ENCODE assay signal across 17 cellular contexts in genomic region chr2:168220971-168221819, GRCh38. TPM values are rescaled to one million over a fixed set of nuclear protein-coding genes. Genes with fewer than 3 reads are reported as not detected.
A peak's percentile ranks its signal among the peaks of the same experiment; 100 is the strongest.
DNase-seq lines count a peak whose midpoint lies in the region; ATAC-seq and TF ChIP-seq lines count a peak whose summit lies in the region.
"Had no signal": no experiment of that assay in that cellular context is flagged by ENCODE, and none has a peak within 500 bp of the region (broad histone marks: within the 10 kb centered on the region; RNA-seq: fewer than 3 reads in every experiment).

No MANE protein-coding gene starts in this region.

- DNase-seq in NCI-H1105 treated with DMSO at 0.1 percent for 48 hours (lab: John Stamatoyannopoulos, UW) (peak; percentile 20), NCI-H1105 (lab: John Stamatoyannopoulos, UW) (no peak), choroid plexus epithelial cell (ENCODE audit: low read depth) (peak; percentile 51), kidney glomerular epithelial cell (lab: John Stamatoyannopoulos, UW) (peak; percentile 77), stomach (no peak), aorta (no peak), ovary (no peak)
- DNase-seq: activated CD8-positive, alpha-beta T cell treated with anti-CD3 and anti-CD28 coated beads, Interleukin-2, amount 10 ng/mL, durations not matched to agents 7 days and 5 days; activated naive CD4-positive, alpha-beta T cell treated with anti-CD3 and anti-CD28 coated beads for 36 hours; Caco-2; naive thymus-derived CD8-positive, alpha-beta T cell; NCI-H2171; PC-9; T1000; tibial artery had no signal

- H3K9me3 ChIP-seq in stomach (no peaks in the 10 kb centered on the region), aorta (ENCODE audit: control insufficient read depth, low read length) (no peaks in the 10 kb centered on the region), ovary (no peaks in the 10 kb centered on the region)
- H3K9me3 ChIP-seq: Caco-2, tibial artery had no signal

- H3K4me3 ChIP-seq in choroid plexus epithelial cell (ENCODE audit: low read depth, low read length) (no peak overlapping the region), stomach (no peak overlapping the region), aorta (ENCODE audit: low read length in 2 of 2) (no peak overlapping the region), ovary (no peak overlapping the region)
- H3K4me3 ChIP-seq: PC-9, skin epidermis, tibial artery had no signal

- H3K27me3 ChIP-seq in stomach = no peaks in the 10 kb centered on the region
- no peaks in the 10 kb centered on the region for H3K27me3 ChIP-seq in aorta (ENCODE audit: control insufficient read depth in 1 of 2, insufficient read depth in 2 of 2, low read length in 1 of 2)
- H3K27me3 ChIP-seq in ovary = no peaks in the 10 kb centered on the region
- H3K27me3 ChIP-seq: tibial artery had no signal

- 28 to 60% (median 47%) methylated on average over 11 of the region's 11 CpGs for WGBS in stomach, 5 donors
- WGBS in aorta, 2 donors = 90 to 91% methylated on average over 11 of the region's 11 CpGs
- WGBS in ovary, 3 donors = 81 to 93% (median 90%) methylated on average over 11 of the region's 11 CpGs

- no peak for TF ChIP-seq EP300 in stomach (IDR thresholded peaks at IDR 0.05)
- no peak for TF ChIP-seq EP300 in ovary (IDR thresholded peaks at IDR 0.05)

- H3K36me3 ChIP-seq in stomach (no peaks in the 10 kb centered on the region), aorta (ENCODE audit: control insufficient read depth in 1 of 2, insufficient read depth in 2 of 2, low read length in 1 of 2) (no peaks in the 10 kb centered on the region), ovary (no peaks in the 10 kb centered on the region)
- H3K36me3 ChIP-seq: tibial artery had no signal

- intact Hi-C loops in stomach (cut with DNase I; ENCODE audit: low total_unique reads) = no loop called here
- intact Hi-C loops in aorta (cut with DNase I) = no loop called here
- intact Hi-C loops in ovary (cut with DNase I) = no loop called here

- TF ChIP-seq POLR2A in stomach (IDR thresholded peaks at IDR 0.05) = no peak
- no peak for TF ChIP-seq POLR2A in ovary (IDR thresholded peaks at IDR 0.05)

- H3K27ac ChIP-seq in stomach (peak overlapping the region; percentile 26 to 78 (median 45)), aorta (ENCODE audit: low read depth in 1 of 2, low read length in 2 of 2) (no peak overlapping the region), ovary (no peak overlapping the region)
- H3K27ac ChIP-seq: PC-9, skin epidermis, tibial artery had no signal

- ATAC-seq in aorta (ENCODE audit: low FRiP score) (no peak), GM18519 (IDR thresholded peaks at IDR 0.05; ENCODE audit: low FRiP score, unreplicated experiment) (no peak)
- ATAC-seq: activated CD8-positive, alpha-beta T cell treated with anti-CD3 and anti-CD28 coated beads, Interleukin-2, amount 10 ng/mL, durations not matched to agents 7 days and 5 days; naive thymus-derived CD8-positive, alpha-beta T cell had no signal

- H3K4me1 ChIP-seq in stomach (peaks cover 0 to 74% (median 22%) of the 10 kb centered on the region in 4 donors), aorta (ENCODE audit: control insufficient read depth in 1 of 2, insufficient read depth in 2 of 2, low read length in 2 of 2) (peaks cover 0 to 4% of the 10 kb centered on the region in 2 donors), ovary (ENCODE audit: insufficient read depth) (no peaks in the 10 kb centered on the region)
- H3K4me1 ChIP-seq: Caco-2 had no signal

- TF ChIP-seq CTCF in choroid plexus epithelial cell (conservative IDR thresholded peaks at IDR 0.05; ENCODE audit: low read depth, low read length) = no peak
- TF ChIP-seq CTCF in stomach (IDR thresholded peaks at IDR 0.05) = no peak
- no peak for TF ChIP-seq CTCF in ovary (IDR thresholded peaks at IDR 0.05)

RNA-seq across cellular contexts. Expression of gene STK39, which starts 26.2 kb away (rescaled TPM):
- total RNA-seq in stomach (10 to 100 TPM; 29.8 to 60.7 (median 44.1) TPM), aorta (10 to 100 TPM; 12.6 to 16.1 TPM), ovary (10 to 100 TPM in 4 of 7 donors, 1 to 10 TPM in 3; 7.6 to 14.1 (median 10.6) TPM)
- polyA plus RNA-seq in stomach (10 to 100 TPM; 18.3 to 35.7 (median 30.4) TPM), aorta (10 to 100 TPM in 1 of 2 donors, 1 to 10 TPM in 1; 7.1 to 17.7 TPM), ovary (10 to 100 TPM in 1 of 2 donors, 1 to 10 TPM in 1; 5.9 to 14.1 TPM)

Comparison
In these comparisons a context has a peak if more than half of its experiments do, and no peak if none do; other contexts are left out.
1. DNase-seq: peak in NCI-H1105 treated with DMSO at 0.1 percent for 48 hours (single experiment), choroid plexus epithelial cell (single experiment) and kidney glomerular epithelial cell (single experiment); none in NCI-H1105 (single experiment), stomach (single experiment), aorta (0 of 2) and ovary (0 of 5).
2. H3K27ac ChIP-seq: peak in stomach (5 of 5); none in aorta (0 of 2) and ovary (0 of 2).